ENCODE assay signal across 22 cellular contexts in the genomic region with DNA sequence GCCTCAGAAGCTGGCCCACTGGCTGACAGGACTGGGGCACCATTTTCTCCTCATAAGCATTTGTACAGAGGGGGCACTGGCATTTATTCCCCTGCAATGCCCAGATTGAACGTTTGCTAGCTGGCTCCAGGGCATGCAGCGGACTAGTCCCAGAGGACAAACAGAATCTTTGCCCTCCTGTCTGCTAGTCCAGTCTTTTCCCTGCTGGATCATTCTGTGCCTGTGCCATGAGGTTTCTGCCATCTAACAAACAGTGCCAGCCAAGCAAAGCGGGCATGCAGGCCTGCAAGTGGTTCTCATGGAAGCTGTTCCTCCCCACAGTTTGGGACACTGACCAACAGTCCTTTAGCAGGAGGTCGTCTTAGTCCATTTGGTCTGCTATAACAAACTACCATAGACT. TPM values are rescaled to one million over a fixed set of nuclear protein-coding genes. Genes with fewer than 3 reads are reported as not detected.
"Had no signal": no experiment of that assay in that cellular context is flagged by ENCODE, and none has a peak within 500 bp of the region (broad histone marks: within the 10 kb centered on the region; RNA-seq: fewer than 3 reads in every experiment).

No MANE protein-coding gene starts in this region.

- H3K4me1 Mint-ChIP-seq: activated B cell treated with CpG ODN at 0.5 μM for 24 hours; activated naive CD4-positive, alpha-beta T cell treated with anti-CD3 and anti-CD28 coated beads, Interleukin-2, amount 50 U/mL, for 24 hours had no signal

- H3K9me3 ChIP-seq: left lung, upper lobe of right lung had no signal

- H3K4me3 Mint-ChIP-seq: activated B cell treated with CpG ODN at 0.5 μM for 24 hours; activated CD4-positive, alpha-beta T cell treated with anti-CD3 and anti-CD28 coated beads for 36 hours; activated naive CD4-positive, alpha-beta T cell treated with anti-CD3 and anti-CD28 coated beads, Interleukin-2, amount 50 U/mL, for 24 hours; activated T-helper 1 cell treated with anti-CD3 and anti-CD28 coated beads, Interleukin-12 subunit alpha, Interleukin-12 subunit beta, Interleukin-2, Interleukin-4 antibody, amounts not matched to agents 30 ng/mL and 10 ng/mL and 1 ng/mL, durations not matched to agents 14 hours and 24 hours and 36 hours; brain; dendritic cell treated with granulocyte-macrophage colony-stimulating factor and Interleukin-4, amounts not matched to agents 40 ng/mL and 50 ng/mL, for 4 days had no signal

- H3K36me3 Mint-ChIP-seq: brain had no signal

- H3K4me1 ChIP-seq: foreskin keratinocyte, left lung, upper lobe of right lung had no signal

- H3K4me3 ChIP-seq: left lung, upper lobe of right lung had no signal

- H3K27ac Mint-ChIP-seq: activated CD4-positive, alpha-beta T cell treated with anti-CD3 and anti-CD28 coated beads for 36 hours; activated naive CD4-positive, alpha-beta T cell treated with anti-CD3 and anti-CD28 coated beads, Interleukin-2, amount 50 U/mL, for 24 hours; activated T-helper 1 cell treated with anti-CD3 and anti-CD28 coated beads, Interleukin-12 subunit alpha, Interleukin-12 subunit beta, Interleukin-2, Interleukin-4 antibody, amounts not matched to agents 30 ng/mL and 10 ng/mL and 1 ng/mL, durations not matched to agents 14 hours and 24 hours and 36 hours; brain; dendritic cell treated with granulocyte-macrophage colony-stimulating factor and Interleukin-4, amounts not matched to agents 40 ng/mL and 50 ng/mL, for 4 days had no signal

- DNase-seq: activated B cell treated with CpG ODN at 0.5 μM for 24 hours; activated CD4-positive, alpha-beta T cell treated with anti-CD3 and anti-CD28 coated beads for 36 hours; activated CD4-positive, alpha-beta T cell treated with anti-CD3 and anti-CD28 coated beads, Interleukin-2, amount 50 U/mL, for 4 hours; activated gamma-delta T cell treated with Interleukin-2 at 50 U/mL for 16 hours; aorta; caudate nucleus; effector CD4-positive, alpha-beta T cell; foreskin keratinocyte; left lung; midbrain; occipital lobe; posterior cingulate gyrus; stimulated activated CD4-positive, alpha-beta T cell treated with anti-CD3 and anti-CD28 coated beads, Interleukin-2, amount 100 ng/mL, for 48 hours; stimulated activated naive CD8-positive, alpha-beta T cell treated with anti-CD3 and anti-CD28 coated beads, Interleukin-15, Interleukin-2, amounts not matched to agents 100 U/mL and 50 U/mL, for 24 hours; upper lobe of right lung had no signal

- H3K27me3 Mint-ChIP-seq: activated B cell treated with CpG ODN at 0.5 μM for 24 hours; activated CD4-positive, alpha-beta T cell treated with anti-CD3 and anti-CD28 coated beads for 36 hours; activated naive CD4-positive, alpha-beta T cell treated with anti-CD3 and anti-CD28 coated beads, Interleukin-2, amount 50 U/mL, for 24 hours; dendritic cell treated with granulocyte-macrophage colony-stimulating factor and Interleukin-4, amounts not matched to agents 40 ng/mL and 50 ng/mL, for 4 days had no signal

- H3K27ac ChIP-seq: foreskin keratinocyte, left lung, upper lobe of right lung had no signal

- H3K9me3 Mint-ChIP-seq: activated B cell treated with CpG ODN at 0.5 μM for 24 hours; activated naive CD4-positive, alpha-beta T cell treated with anti-CD3 and anti-CD28 coated beads, Interleukin-2, amount 50 U/mL, for 24 hours; activated T-helper 1 cell treated with anti-CD3 and anti-CD28 coated beads, Interleukin-12 subunit alpha, Interleukin-12 subunit beta, Interleukin-2, Interleukin-4 antibody, amounts not matched to agents 30 ng/mL and 10 ng/mL and 1 ng/mL, durations not matched to agents 14 hours and 24 hours and 36 hours; brain; dendritic cell treated with granulocyte-macrophage colony-stimulating factor and Interleukin-4, amounts not matched to agents 40 ng/mL and 50 ng/mL, for 4 days had no signal

- ATAC-seq: activated CD4-positive, alpha-beta T cell treated with anti-CD3 and anti-CD28 coated beads for 36 hours; foreskin keratinocyte; left lung; stimulated activated naive CD8-positive, alpha-beta T cell treated with anti-CD3 and anti-CD28 coated beads, Interleukin-15, Interleukin-2, amounts not matched to agents 100 U/mL and 50 U/mL, for 24 hours; upper lobe of right lung had no signal

- H3K27me3 ChIP-seq: left lung, upper lobe of right lung had no signal

RNA-seq across cellular contexts. Expression of gene KCNJ1, which starts 53.4 kb away (rescaled TPM):
- total RNA-seq: activated B cell treated with CpG ODN at 0.5 μM for 24 hours; activated CD4-positive, alpha-beta T cell treated with anti-CD3 and anti-CD28 coated beads for 36 hours; activated T-helper 1 cell treated with anti-CD3 and anti-CD28 coated beads, Interleukin-12 subunit alpha, Interleukin-12 subunit beta, Interleukin-2, Interleukin-4 antibody, amounts not matched to agents 30 ng/mL and 10 ng/mL and 1 ng/mL, durations not matched to agents 14 hours and 24 hours and 36 hours; foreskin keratinocyte; glomerular endothelial cell; kidney epithelial cell; left lung; occipital lobe; T-helper 1 cell treated with Interleukin-12 subunit alpha and Interleukin-12 subunit beta and Interleukin-4 antibody, amounts not matched to agents 30 ng/mL and 1 ng/mL, for 36 hours had no signal
